ENCODE assay signal across 21 cellular contexts in the genomic region with DNA sequence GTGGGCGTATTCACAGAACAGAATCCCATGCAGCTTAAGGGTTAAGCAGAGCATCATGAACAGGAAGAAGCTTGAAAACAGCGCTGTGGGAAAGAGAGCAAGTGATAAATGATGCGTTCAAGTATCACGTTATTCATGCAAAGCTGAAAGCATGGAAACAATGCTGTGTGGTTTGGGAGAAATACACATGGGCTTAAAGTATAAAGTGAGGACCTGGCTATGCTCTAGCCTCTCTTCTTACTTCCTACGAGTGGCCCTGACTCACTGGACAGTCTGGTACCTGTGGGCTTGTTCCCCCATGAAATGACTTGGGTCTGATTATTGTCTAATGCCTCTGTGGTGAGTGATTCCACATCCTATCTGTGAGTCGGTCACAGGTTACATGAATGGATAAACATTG. TPM values are rescaled to one million over a fixed set of nuclear protein-coding genes. Genes with fewer than 3 reads are reported as not detected.
DNase-seq lines count a peak whose midpoint lies in the region; ATAC-seq, FAIRE-seq and TF ChIP-seq lines count a peak whose summit lies in the region.
"Had no signal": no experiment of that assay in that cellular context is flagged by ENCODE, and none has a peak within 500 bp of the region (broad histone marks: within the 10 kb centered on the region; RNA-seq: fewer than 3 reads in every experiment).

No MANE protein-coding gene starts in this region.

- no peak for TF ChIP-seq POLR2A in GM12892 (IDR thresholded peaks at IDR 0.05; ENCODE audit: low read depth, low read length)

- no peak for ATAC-seq in HG02938 (IDR thresholded peaks at IDR 0.05; ENCODE audit: unreplicated experiment)
- ATAC-seq: left cardiac atrium had no signal

- peak; percentile 48 for FAIRE-seq in GM12892 (lab: Jason Lieb, UNC)
- FAIRE-seq in TTC549 (lab: Jason Lieb, UNC): peak; percentile 82

- DNase-seq in AG08395 (ENCODE audit: low spot score) (peak; percentile 36), GM12892 (ENCODE audit: insufficient read length) (no peak), glomerular visceral epithelial cell (ENCODE audit: extremely low spot score) (peak; percentile 76), AG20443 (ENCODE audit: low spot score) (no peak), NOMO-1 treated with DMSO at 0.1 percent for 48 hours (lab: John Stamatoyannopoulos, UW; ENCODE audit: unreplicated experiment) (no peak), occipital lobe (lab: John Stamatoyannopoulos, UW) (no peak)
- DNase-seq: activated CD4-positive, alpha-beta T cell treated with anti-CD3 and anti-CD28 coated beads, Interleukin-2, amount 50 U/mL, for 1 hour; activated naive CD4-positive, alpha-beta T cell treated with anti-CD3 and anti-CD28 coated beads, Interleukin-2, amount 50 U/mL, for 16 hours; BE2C; effector CD4-positive, alpha-beta T cell; HFFc6; hippocampal formation; left cardiac atrium; NCI-H1092; OCI-M1; tibial artery had no signal

RNA-seq across cellular contexts. Expression of gene TMPRSS2, which starts 25.6 kb away (rescaled TPM):
- polyA plus RNA-seq in GM12892 (2012; ENCODE audit: missing spikeins): not detected
- not detected for total RNA-seq in occipital lobe
- total RNA-seq: cardiac septum, HFFc6, left cardiac atrium, NCI-H460 had no signal
- polyA plus RNA-seq: IgD-negative memory B cell had no signal

RNA-seq across cellular contexts. Expression of gene MX1, which starts 56.3 kb away (rescaled TPM):
- polyA plus RNA-seq in GM12892 (2012; ENCODE audit: missing spikeins): 130 TPM
- 12.2 TPM for total RNA-seq in occipital lobe

Comparison
In these comparisons a context has a peak if more than half of its experiments do, and no peak if none do; other contexts are left out.
1. DNase-seq: peak in AG08395 (single experiment) and glomerular visceral epithelial cell (single experiment); none in GM12892 (single experiment), AG20443 (single experiment), NOMO-1 treated with DMSO at 0.1 percent for 48 hours (single experiment) and occipital lobe (single experiment).